ENCODE assay signal across 17 cellular contexts in the genomic region with DNA sequence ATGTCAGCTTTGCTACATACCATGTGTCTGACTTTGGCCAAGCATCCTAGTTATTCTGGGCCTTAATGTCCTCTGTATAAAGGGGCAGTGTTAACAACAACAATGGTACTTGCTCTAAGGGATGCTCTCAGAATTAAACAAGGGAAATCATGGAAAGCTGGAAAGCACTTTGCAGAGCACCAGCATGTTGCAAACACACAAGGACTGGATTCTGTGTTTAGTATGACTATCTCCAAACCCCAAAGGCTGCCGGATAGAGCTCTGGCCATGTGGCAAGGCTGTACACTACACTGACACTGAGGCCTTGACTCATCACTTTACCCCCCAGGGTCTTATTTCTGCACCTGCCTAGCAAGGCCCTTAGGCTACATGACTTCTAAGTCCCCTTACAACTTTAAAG.
"Had no signal": no experiment of that assay in that cellular context is flagged by ENCODE, and none has a peak within 500 bp of the region (broad histone marks: within the 10 kb centered on the region; RNA-seq: fewer than 3 reads in every experiment).

No MANE protein-coding gene starts in this region.

- H3K27me3 Mint-ChIP-seq: activated CD4-positive, alpha-beta memory T cell treated with anti-CD3 and anti-CD28 coated beads, Interleukin-2, amount 10 ng/mL, durations not matched to agents 7 days and 5 days; activated naive CD4-positive, alpha-beta T cell treated with anti-CD3 and anti-CD28 coated beads, Interleukin-2, amount 50 U/mL, for 24 hours; activated T-cell treated with anti-CD3 and anti-CD28 coated beads, Interleukin-2, amount 50 U/mL, for 24 hours; stimulated activated memory B cell treated with anti-CD40 and anti-IgM and Interleukin-4, amounts not matched to agents 10 μg/mL and 1 μg/mL and 100 μg/mL, for 72 hours; T-helper 17 cell; type B pancreatic cell had no signal

- H3K27ac Mint-ChIP-seq: activated CD4-positive, alpha-beta memory T cell treated with anti-CD3 and anti-CD28 coated beads, Interleukin-2, amount 10 ng/mL, durations not matched to agents 7 days and 5 days; activated naive CD4-positive, alpha-beta T cell treated with anti-CD3 and anti-CD28 coated beads, Interleukin-2, amount 50 U/mL, for 24 hours; activated T-cell treated with anti-CD3 and anti-CD28 coated beads, Interleukin-2, amount 50 U/mL, for 24 hours; naive B cell; neural progenitor cell; stimulated activated memory B cell treated with anti-CD40 and anti-IgM and Interleukin-4, amounts not matched to agents 10 μg/mL and 1 μg/mL and 100 μg/mL, for 72 hours; T-helper 17 cell; type B pancreatic cell; WTC11 had no signal

- H3K27me3 ChIP-seq: adrenal gland, colonic mucosa, esophagus muscularis mucosa, neural progenitor cell, ovary had no signal

- H3K4me1 Mint-ChIP-seq: activated CD4-positive, alpha-beta memory T cell treated with anti-CD3 and anti-CD28 coated beads, Interleukin-2, amount 10 ng/mL, durations not matched to agents 7 days and 5 days; activated naive CD4-positive, alpha-beta T cell treated with anti-CD3 and anti-CD28 coated beads, Interleukin-2, amount 50 U/mL, for 24 hours; naive B cell; stimulated activated memory B cell treated with anti-CD40 and anti-IgM and Interleukin-4, amounts not matched to agents 10 μg/mL and 1 μg/mL and 100 μg/mL, for 72 hours; T-helper 17 cell had no signal

- H2AFZ ChIP-seq: neural progenitor cell had no signal

- H3K4me3 ChIP-seq: adrenal gland, colonic mucosa, esophagus muscularis mucosa, neural progenitor cell, ovary had no signal

- H3K4me3 Mint-ChIP-seq: activated CD4-positive, alpha-beta memory T cell treated with anti-CD3 and anti-CD28 coated beads, Interleukin-2, amount 10 ng/mL, durations not matched to agents 7 days and 5 days; activated naive CD4-positive, alpha-beta T cell treated with anti-CD3 and anti-CD28 coated beads, Interleukin-2, amount 50 U/mL, for 24 hours; activated T-cell treated with anti-CD3 and anti-CD28 coated beads, Interleukin-2, amount 50 U/mL, for 24 hours; naive B cell; neural progenitor cell; stimulated activated memory B cell treated with anti-CD40 and anti-IgM and Interleukin-4, amounts not matched to agents 10 μg/mL and 1 μg/mL and 100 μg/mL, for 72 hours; T-helper 17 cell; type B pancreatic cell; WTC11 had no signal

- DNase-seq: activated CD4-positive, alpha-beta memory T cell treated with anti-CD3 and anti-CD28 coated beads, Interleukin-2, amount 10 ng/mL, durations not matched to agents 7 days and 5 days; activated CD4-positive, alpha-beta T cell treated with anti-CD3 and anti-CD28 coated beads for 4 hours; activated T-cell treated with anti-CD3 and anti-CD28 coated beads, Interleukin-2, amount 50 U/mL, for 24 hours; adrenal gland; colonic mucosa; glutamatergic neuron; kidney glomerular epithelial cell; naive B cell; ovary; stimulated activated CD4-positive, alpha-beta T cell treated with anti-CD3 and anti-CD28 coated beads, Interleukin-2, amount 100 ng/mL, for 48 hours; T-helper 17 cell had no signal

- H3K36me3 Mint-ChIP-seq: activated naive CD4-positive, alpha-beta T cell treated with anti-CD3 and anti-CD28 coated beads, Interleukin-2, amount 50 U/mL, for 24 hours; naive B cell; neural progenitor cell; stimulated activated memory B cell treated with anti-CD40 and anti-IgM and Interleukin-4, amounts not matched to agents 10 μg/mL and 1 μg/mL and 100 μg/mL, for 72 hours; WTC11 had no signal

- H3K4me2 ChIP-seq: neural progenitor cell had no signal

- H3K4me1 ChIP-seq: colonic mucosa had no signal

- H3K9me3 ChIP-seq: adrenal gland, colonic mucosa, esophagus muscularis mucosa, ovary had no signal

- H3K36me3 ChIP-seq: colonic mucosa, neural progenitor cell, ovary had no signal

- H3K9ac ChIP-seq: neural progenitor cell had no signal

- H3K27ac ChIP-seq: adrenal gland, colonic mucosa, esophagus muscularis mucosa, neural progenitor cell, ovary had no signal

- H3K9me3 Mint-ChIP-seq: activated naive CD4-positive, alpha-beta T cell treated with anti-CD3 and anti-CD28 coated beads, Interleukin-2, amount 50 U/mL, for 24 hours; activated T-cell treated with anti-CD3 and anti-CD28 coated beads, Interleukin-2, amount 50 U/mL, for 24 hours; neural progenitor cell; type B pancreatic cell; WTC11 had no signal
